Comparison of ENCODE assay signal across 1 cellular context in genomic region chr17:75228847-75229246, GRCh38.
TF ChIP-seq lines count a peak whose summit lies in the region.

No MANE protein-coding gene starts in this region.

TF ChIP-seq in endothelial cell of umbilical vein, 7 proteins besides CTCF, POLR2A, EP300 and RAD21:
- no peak for TF ChIP-seq EZH2 (IDR thresholded peaks at IDR 0.05; ENCODE audit: borderline replicate concordance, low read depth, low read length, severe bottlenecking)
- TF ChIP-seq POLR2AphosphoS5 (IDR thresholded peaks at IDR 0.05; ENCODE audit: insufficient read depth, low read depth, low read length): no peak
- TF ChIP-seq MYC (IDR thresholded peaks at IDR 0.05; ENCODE audit: low read depth, low read length): no peak
- no peak for TF ChIP-seq GATA2 (IDR thresholded peaks at IDR 0.05; ENCODE audit: insufficient read depth, insufficient read length, low read depth, low read length)
- no peak for TF ChIP-seq JUN (IDR thresholded peaks at IDR 0.05; ENCODE audit: borderline replicate concordance, insufficient read depth, insufficient read length, low read depth)
- no peak for TF ChIP-seq FOS (IDR thresholded peaks at IDR 0.05; ENCODE audit: borderline replicate concordance, insufficient read depth, low read length)
- TF ChIP-seq MAX (IDR thresholded peaks at IDR 0.05; ENCODE audit: insufficient read depth, insufficient read length): no peak
